ENCODE assay signal across 19 cellular contexts in the genomic region with DNA sequence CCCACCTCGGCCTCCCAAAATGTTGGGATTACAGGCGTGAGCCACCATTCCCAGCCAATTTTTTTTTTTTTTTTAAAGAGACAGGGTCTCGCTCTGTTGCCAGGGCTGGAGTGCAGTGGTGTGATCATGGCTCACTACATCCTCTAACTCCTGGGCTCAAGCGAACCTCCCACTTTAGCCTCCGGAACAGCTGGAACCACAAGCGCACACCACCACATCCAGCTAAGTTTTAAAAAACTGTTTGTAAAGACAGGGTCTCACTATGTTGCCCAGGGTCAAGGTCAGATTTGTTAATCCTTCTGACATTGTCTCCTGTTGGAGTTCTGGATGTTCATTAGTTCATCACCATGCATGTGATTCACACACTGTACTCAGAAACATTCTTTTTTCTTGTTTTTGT.
"Had no signal": no experiment of that assay in that cellular context is flagged by ENCODE, and none has a peak within 500 bp of the region (broad histone marks: within the 10 kb centered on the region; RNA-seq: fewer than 3 reads in every experiment).

No MANE protein-coding gene starts in this region.

- H3K36me3 ChIP-seq: thyroid gland had no signal

- ATAC-seq: activated CD4-positive, CD25-positive, alpha-beta regulatory T cell treated with anti-CD3 and anti-CD28 coated beads, Interleukin-2, amount 50 U/mL, for 24 hours; activated naive CD4-positive, alpha-beta T cell treated with anti-CD3 and anti-CD28 coated beads, Interleukin-2, amount 50 U/mL, for 72 hours; activated T-cell treated with anti-CD3 and anti-CD28 coated beads, Interleukin-2, amount 50 U/mL, for 72 hours; T-cell had no signal

- H3K27ac Mint-ChIP-seq: activated naive CD4-positive, alpha-beta T cell treated with anti-CD3 and anti-CD28 coated beads, Interleukin-2, amount 50 U/mL, for 72 hours; activated T-cell treated with anti-CD3 and anti-CD28 coated beads, Interleukin-2, amount 50 U/mL, for 72 hours; T-cell had no signal

- H3K27me3 ChIP-seq: thyroid gland had no signal

- FAIRE-seq: colon, frontal cortex, keratinocyte had no signal

- H3K4me3 ChIP-seq: lung, thyroid gland had no signal

- H3K9me3 ChIP-seq: thyroid gland had no signal

- DNase-seq: activated CD4-positive, alpha-beta T cell treated with anti-CD3 and anti-CD28 coated beads, Interleukin-2, amount 50 U/mL, for 1 hour; activated CD8-positive, alpha-beta memory T cell treated with anti-CD3 and anti-CD28 coated beads, Interleukin-2, amount 50 U/mL, for 4 hours; activated gamma-delta T cell treated with Interleukin-2 at 50 U/mL for 16 hours; activated T-cell treated with anti-CD3 and anti-CD28 coated beads, Interleukin-2, amount 50 U/mL, for 72 hours; caudate nucleus; hypothalamus; occipital lobe; stimulated activated CD8-positive, alpha-beta memory T cell treated with anti-CD3 and anti-CD28 coated beads, Interleukin-4, amount 100 ng/mL, for 48 hours; stimulated activated naive CD4-positive, alpha-beta T cell; T-cell; T1000; thyroid gland had no signal

- H3K4me3 Mint-ChIP-seq: activated T-cell treated with anti-CD3 and anti-CD28 coated beads, Interleukin-2, amount 50 U/mL, for 72 hours; endodermal cell; T-cell had no signal

- H3K27ac ChIP-seq: thyroid gland had no signal

- H3K27me3 Mint-ChIP-seq: T-cell had no signal

- H3K9me3 Mint-ChIP-seq: activated naive CD4-positive, alpha-beta T cell treated with anti-CD3 and anti-CD28 coated beads, Interleukin-2, amount 50 U/mL, for 72 hours; activated T-cell treated with anti-CD3 and anti-CD28 coated beads, Interleukin-2, amount 50 U/mL, for 72 hours; endodermal cell; T-cell had no signal
